Comparison of ENCODE assay signal across 12 cellular contexts in genomic region chr10:95478935-95479334, GRCh38.
DNase-seq lines count a peak whose midpoint lies in the region; ATAC-seq and TF ChIP-seq lines count a peak whose summit lies in the region.
"Had no signal": no experiment of that assay in that cellular context is flagged by ENCODE, and none has a peak within 500 bp of the region (broad histone marks: within the 10 kb centered on the region; RNA-seq: fewer than 3 reads in every experiment).

No MANE protein-coding gene starts in this region.

- H4K91ac ChIP-seq in trophoblast cell (ENCODE audit: low read depth, low read length): no peak overlapping the region

- peak overlapping the region; percentile 90 to 99 for H3K27ac ChIP-seq in right atrium auricular region
- H3K27ac ChIP-seq in trophoblast cell (ENCODE audit: low read depth, low read length): no peak overlapping the region
- H3K27ac ChIP-seq in upper lobe of right lung: peak overlapping the region; percentile 56
- H3K27ac ChIP-seq: SK-N-MC had no signal

- ATAC-seq in upper lobe of right lung (peak; percentile 38), HG03571 (IDR thresholded peaks at IDR 0.05; ENCODE audit: unreplicated experiment) (no peak)

- H4K12ac ChIP-seq in trophoblast cell (ENCODE audit: low read depth, low read length): no peak overlapping the region

- H3K9me3 Mint-ChIP-seq in immature natural killer cell: no peaks in the 10 kb centered on the region
- H3K9me3 Mint-ChIP-seq: activated naive CD4-positive, alpha-beta T cell treated with anti-CD3 and anti-CD28 coated beads, Interleukin-2, amount 10 ng/mL, durations not matched to agents 7 days and 5 days; CD14-positive monocyte had no signal

- no peak overlapping the region for H3K23ac ChIP-seq in trophoblast cell (ENCODE audit: low read length)

- H3K27me3 ChIP-seq in right atrium auricular region (no peaks in the 10 kb centered on the region), trophoblast cell (ENCODE audit: insufficient read depth, low read length) (no peaks in the 10 kb centered on the region), upper lobe of right lung (no peaks in the 10 kb centered on the region)

- no peak overlapping the region for H3K14ac ChIP-seq in trophoblast cell (ENCODE audit: low read length)

- H2BK120ac ChIP-seq in trophoblast cell (ENCODE audit: insufficient read depth, low read length, poor library complexity): no peak overlapping the region

- H3K27ac Mint-ChIP-seq in immature natural killer cell: no peak overlapping the region
- H3K27ac Mint-ChIP-seq: activated naive CD4-positive, alpha-beta T cell treated with anti-CD3 and anti-CD28 coated beads, Interleukin-2, amount 10 ng/mL, durations not matched to agents 7 days and 5 days; CD14-positive monocyte had no signal

- H2AK5ac ChIP-seq in trophoblast cell (ENCODE audit: low read length): no peak overlapping the region

- no peaks in the 10 kb centered on the region for H3K36me3 ChIP-seq in right atrium auricular region
- no peaks in the 10 kb centered on the region for H3K36me3 ChIP-seq in trophoblast cell (ENCODE audit: control insufficient read depth in 1 of 2, insufficient read depth in 2 of 2, low read length in 2 of 2)
- H3K36me3 ChIP-seq in upper lobe of right lung: no peaks in the 10 kb centered on the region

- H3K4ac ChIP-seq in trophoblast cell (ENCODE audit: low read depth, low read length): no peak overlapping the region

- no peak overlapping the region for H3K18ac ChIP-seq in trophoblast cell (ENCODE audit: low read length)

- H3K9ac ChIP-seq in trophoblast cell (ENCODE audit: low read length): no peak overlapping the region

- H3K9me3 ChIP-seq in right atrium auricular region (no peaks in the 10 kb centered on the region), trophoblast cell (ENCODE audit: insufficient read depth, low read depth, low read length) (no peaks in the 10 kb centered on the region), upper lobe of right lung (no peaks in the 10 kb centered on the region)

- H3K4me1 ChIP-seq in right atrium auricular region (peaks cover 0 to 87% of the 10 kb centered on the region in 2 donors), trophoblast cell (ENCODE audit: control insufficient read depth in 1 of 2, insufficient read depth in 2 of 2, low read length in 2 of 2) (peaks cover 0 to 4% of the 10 kb centered on the region in 2 experiments), upper lobe of right lung (peaks cover 40% of the 10 kb centered on the region)

- H2AFZ ChIP-seq in trophoblast cell (ENCODE audit: insufficient read depth, low read length, poor library complexity): no peak overlapping the region

- TF ChIP-seq CTCF in right atrium auricular region (IDR thresholded peaks at IDR 0.05): no peak
- no peak for TF ChIP-seq CTCF in upper lobe of right lung (IDR thresholded peaks at IDR 0.05)

- H3K79me1 ChIP-seq in trophoblast cell (ENCODE audit: low read length): no peaks in the 10 kb centered on the region

- H3K79me2 ChIP-seq in trophoblast cell (ENCODE audit: control insufficient read depth, insufficient read depth, low read length, poor library complexity): no peaks in the 10 kb centered on the region

- intact Hi-C loops in upper lobe of right lung (cut with DNase I): no loop called here

- WGBS in trophoblast cell (ENCODE audit: extremely low coverage, insufficient coverage, insufficient read length): no CpG with 5 or more reads among the region's 3 CpGs

- H3K4me2 ChIP-seq in trophoblast cell (ENCODE audit: low read length): no peak overlapping the region

- no peak overlapping the region for H2BK12ac ChIP-seq in trophoblast cell (ENCODE audit: low read length)

- H3K4me3 Mint-ChIP-seq in immature natural killer cell: no peak overlapping the region
- H3K4me3 Mint-ChIP-seq: activated naive CD4-positive, alpha-beta T cell treated with anti-CD3 and anti-CD28 coated beads, Interleukin-2, amount 10 ng/mL, durations not matched to agents 7 days and 5 days; CD14-positive monocyte had no signal

- DNase-seq in dermis blood vessel endothelial cell (peak; percentile 76), right atrium auricular region (ENCODE audit: low spot score) (peak; percentile 80), trophoblast cell (peak; percentile 24 to 34), upper lobe of right lung (no peak), NCI-H526 treated with DMSO at 0.1 percent for 48 hours (lab: John Stamatoyannopoulos, UW) (no peak), NCI-H2081 treated with DMSO at 0.1 percent for 48 hours (lab: John Stamatoyannopoulos, UW) (no peak), immature natural killer cell (no peak)
- DNase-seq: activated naive CD4-positive, alpha-beta T cell treated with anti-CD3 and anti-CD28 coated beads, Interleukin-2, amount 10 ng/mL, durations not matched to agents 7 days and 5 days; foreskin melanocyte had no signal

- H3K4me1 Mint-ChIP-seq in immature natural killer cell: no peaks in the 10 kb centered on the region
- H3K4me1 Mint-ChIP-seq: activated naive CD4-positive, alpha-beta T cell treated with anti-CD3 and anti-CD28 coated beads, Interleukin-2, amount 10 ng/mL, durations not matched to agents 7 days and 5 days had no signal

- no peak overlapping the region for H3K4me3 ChIP-seq in right atrium auricular region
- H3K4me3 ChIP-seq in trophoblast cell (ENCODE audit: low read depth, low read length): no peak overlapping the region
- no peak overlapping the region for H3K4me3 ChIP-seq in upper lobe of right lung
- H3K4me3 ChIP-seq: SK-N-MC had no signal

- H2BK5ac ChIP-seq in trophoblast cell (ENCODE audit: low read depth, low read length, poor library complexity): no peak overlapping the region

- H3K36me3 Mint-ChIP-seq in immature natural killer cell: no peaks in the 10 kb centered on the region
- H3K36me3 Mint-ChIP-seq: activated naive CD4-positive, alpha-beta T cell treated with anti-CD3 and anti-CD28 coated beads, Interleukin-2, amount 10 ng/mL, durations not matched to agents 7 days and 5 days; CD14-positive monocyte had no signal

- no peaks in the 10 kb centered on the region for H3K27me3 Mint-ChIP-seq in immature natural killer cell (ENCODE audit: low read depth in 3 of 3)

- H4K8ac ChIP-seq in trophoblast cell (ENCODE audit: low read depth, low read length): no peak overlapping the region

Comparison
In these comparisons a context has a peak if more than half of its experiments do, and no peak if none do; other contexts are left out.
1. DNase-seq: peak in dermis blood vessel endothelial cell (single experiment), right atrium auricular region (single experiment) and trophoblast cell (2 of 2); none in upper lobe of right lung (single experiment), NCI-H526 treated with DMSO at 0.1 percent for 48 hours (single experiment), NCI-H2081 treated with DMSO at 0.1 percent for 48 hours (single experiment) and immature natural killer cell (0 of 3).